ENCODE assay signal across 23 cellular contexts in genomic region chr4:8396762-8397406, GRCh38.
"Had no signal": no experiment of that assay in that cellular context is flagged by ENCODE, and none has a peak within 500 bp of the region (broad histone marks: within the 10 kb centered on the region; RNA-seq: fewer than 3 reads in every experiment).

No MANE protein-coding gene starts in this region.

- H3K9me3 Mint-ChIP-seq: activated CD4-positive, alpha-beta memory T cell treated with anti-CD3 and anti-CD28 coated beads, Interleukin-2, amount 10 ng/mL, durations not matched to agents 7 days and 5 days; activated CD4-positive, alpha-beta T cell treated with anti-CD3 and anti-CD28 coated beads, Interleukin-2, amount 10 ng/mL, durations not matched to agents 7 days and 5 days; activated naive CD4-positive, alpha-beta T cell treated with anti-CD3 and anti-CD28 coated beads, Interleukin-2, amount 50 U/mL, for 72 hours; activated T-helper 2 cell treated with anti-CD3 and anti-CD28 coated beads, Interferon-gamma antibody, Interleukin-2, Interleukin-4, amounts not matched to agents 10 μg/mL and 5 μg/mL and 100 μg/mL, durations not matched to agents 14 hours and 24 hours and 36 hours; immature natural killer cell had no signal

- H3K36me3 ChIP-seq: breast epithelium had no signal

- H2AFZ ChIP-seq: parathyroid adenoma had no signal

- H3K27me3 ChIP-seq: breast epithelium, left lung, tibial nerve had no signal

- ATAC-seq: left lung, mucosa of descending colon, psoas muscle, T-helper 17 cell had no signal

- H3K4me2 ChIP-seq: smooth muscle cell had no signal

- H3K9me3 ChIP-seq: breast epithelium, left lung, mucosa of descending colon, psoas muscle, tibial nerve had no signal

- H3K9ac ChIP-seq: parathyroid adenoma had no signal

- H3K4me3 ChIP-seq: breast epithelium, left lung, lung, mucosa of descending colon, psoas muscle, smooth muscle cell, tibial nerve had no signal

- H3K4me3 Mint-ChIP-seq: activated CD4-positive, alpha-beta memory T cell treated with anti-CD3 and anti-CD28 coated beads, Interleukin-2, amount 10 ng/mL, durations not matched to agents 7 days and 5 days; activated CD4-positive, alpha-beta T cell treated with anti-CD3 and anti-CD28 coated beads, Interleukin-2, amount 10 ng/mL, durations not matched to agents 7 days and 5 days; immature natural killer cell; T-helper 17 cell had no signal

- H3K27me3 Mint-ChIP-seq: activated CD4-positive, alpha-beta memory T cell treated with anti-CD3 and anti-CD28 coated beads, Interleukin-2, amount 10 ng/mL, durations not matched to agents 7 days and 5 days; activated CD4-positive, alpha-beta T cell treated with anti-CD3 and anti-CD28 coated beads, Interleukin-2, amount 10 ng/mL, durations not matched to agents 7 days and 5 days; T-helper 17 cell had no signal

- H3K27ac ChIP-seq: breast epithelium, left lung, parathyroid adenoma, psoas muscle, tibial nerve had no signal

- DNase-seq: activated CD4-positive, alpha-beta memory T cell treated with anti-CD3 and anti-CD28 coated beads, Interleukin-2, amount 10 ng/mL, durations not matched to agents 7 days and 5 days; activated CD4-positive, alpha-beta T cell treated with anti-CD3 and anti-CD28 coated beads for 1 hour; activated CD4-positive, alpha-beta T cell treated with anti-CD3 and anti-CD28 coated beads, Interleukin-2, amount 10 ng/mL, durations not matched to agents 7 days and 5 days; activated T-cell treated with anti-CD3 and anti-CD28 coated beads, Interleukin-2, amount 50 U/mL, for 48 hours; central memory CD4-positive, alpha-beta T cell; dermis blood vessel endothelial cell; effector CD8-positive, alpha-beta T cell; immature natural killer cell; mucosa of descending colon; nucleus accumbens; psoas muscle; stimulated activated CD4-positive, alpha-beta T cell treated with anti-CD3 and anti-CD28 coated beads, Interleukin-1b, Interleukin-23, amount 100 ng/mL, for 48 hours; stimulated activated naive CD4-positive, alpha-beta T cell; T-helper 17 cell; T1000 had no signal

- H3K36me3 Mint-ChIP-seq: activated naive CD4-positive, alpha-beta T cell treated with anti-CD3 and anti-CD28 coated beads, Interleukin-2, amount 50 U/mL, for 72 hours had no signal

- H3K79me2 ChIP-seq: parathyroid adenoma had no signal

- H3K27ac Mint-ChIP-seq: activated CD4-positive, alpha-beta memory T cell treated with anti-CD3 and anti-CD28 coated beads, Interleukin-2, amount 10 ng/mL, durations not matched to agents 7 days and 5 days; activated naive CD4-positive, alpha-beta T cell treated with anti-CD3 and anti-CD28 coated beads, Interleukin-2, amount 50 U/mL, for 72 hours; activated T-helper 2 cell treated with anti-CD3 and anti-CD28 coated beads, Interferon-gamma antibody, Interleukin-2, Interleukin-4, amounts not matched to agents 10 μg/mL and 5 μg/mL and 100 μg/mL, durations not matched to agents 14 hours and 24 hours and 36 hours; immature natural killer cell; T-helper 17 cell had no signal
